ENCODE assay signal across 1 cellular context in genomic region chr13:27449081-27449603, GRCh38.
TF ChIP-seq lines count a peak whose summit lies in the region.

No MANE protein-coding gene starts in this region.

TF ChIP-seq in GM12878, 131 proteins besides CTCF, POLR2A, EP300 and RAD21:
- TF ChIP-seq CHD1 (IDR thresholded peaks at IDR 0.05; ENCODE audit: low read depth, low read length) (no peak), ZNF207 (IDR thresholded peaks at IDR 0.05; ENCODE audit: borderline replicate concordance) (no peak), MLLT1 (IDR thresholded peaks at IDR 0.05) (peak; percentile 96)
